Comparison of ENCODE assay signal across 1 cellular context in the genomic region with DNA sequence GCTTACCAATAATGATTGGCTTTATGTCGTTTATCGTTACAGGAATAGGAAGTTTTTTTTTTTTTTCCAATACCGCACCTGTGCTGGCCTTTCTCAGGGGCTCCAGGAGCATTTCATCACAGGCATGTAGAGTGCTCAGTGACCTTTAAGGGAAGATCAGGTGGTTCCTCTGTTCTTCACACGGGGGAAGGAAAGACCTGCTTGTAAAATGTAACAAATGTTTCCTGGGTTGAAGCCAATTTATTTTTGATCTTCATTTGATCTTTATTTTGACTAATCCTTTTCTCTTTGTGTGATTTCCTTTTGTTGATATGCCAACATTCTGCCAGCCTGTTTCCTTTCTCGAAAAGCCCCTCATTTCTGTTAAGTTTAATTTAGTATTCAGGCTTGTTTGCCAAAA.
TF ChIP-seq lines count a peak whose summit lies in the region.

No MANE protein-coding gene starts in this region.

TF ChIP-seq in GM12878, 131 proteins besides CTCF, POLR2A, EP300 and RAD21 (continued from another document):
- TF ChIP-seq SMARCA5 (IDR thresholded peaks at IDR 0.05) (no peak), ESRRA (IDR thresholded peaks at IDR 0.05; ENCODE audit: low read length) (no peak), RBBP5 (conservative IDR thresholded peaks at IDR 0.05) (no peak), ETV6 (conservative IDR thresholded peaks at IDR 0.05 in 1 of 2, IDR thresholded peaks at IDR 0.05 in 1 of 2; ENCODE audit: borderline replicate concordance in 1 of 2, low read depth in 1 of 2) (no peak), SMAD1 (IDR thresholded peaks at IDR 0.05; ENCODE audit: low read depth, partially characterized antibody) (no peak)
- TF ChIP-seq, protein P1, sequence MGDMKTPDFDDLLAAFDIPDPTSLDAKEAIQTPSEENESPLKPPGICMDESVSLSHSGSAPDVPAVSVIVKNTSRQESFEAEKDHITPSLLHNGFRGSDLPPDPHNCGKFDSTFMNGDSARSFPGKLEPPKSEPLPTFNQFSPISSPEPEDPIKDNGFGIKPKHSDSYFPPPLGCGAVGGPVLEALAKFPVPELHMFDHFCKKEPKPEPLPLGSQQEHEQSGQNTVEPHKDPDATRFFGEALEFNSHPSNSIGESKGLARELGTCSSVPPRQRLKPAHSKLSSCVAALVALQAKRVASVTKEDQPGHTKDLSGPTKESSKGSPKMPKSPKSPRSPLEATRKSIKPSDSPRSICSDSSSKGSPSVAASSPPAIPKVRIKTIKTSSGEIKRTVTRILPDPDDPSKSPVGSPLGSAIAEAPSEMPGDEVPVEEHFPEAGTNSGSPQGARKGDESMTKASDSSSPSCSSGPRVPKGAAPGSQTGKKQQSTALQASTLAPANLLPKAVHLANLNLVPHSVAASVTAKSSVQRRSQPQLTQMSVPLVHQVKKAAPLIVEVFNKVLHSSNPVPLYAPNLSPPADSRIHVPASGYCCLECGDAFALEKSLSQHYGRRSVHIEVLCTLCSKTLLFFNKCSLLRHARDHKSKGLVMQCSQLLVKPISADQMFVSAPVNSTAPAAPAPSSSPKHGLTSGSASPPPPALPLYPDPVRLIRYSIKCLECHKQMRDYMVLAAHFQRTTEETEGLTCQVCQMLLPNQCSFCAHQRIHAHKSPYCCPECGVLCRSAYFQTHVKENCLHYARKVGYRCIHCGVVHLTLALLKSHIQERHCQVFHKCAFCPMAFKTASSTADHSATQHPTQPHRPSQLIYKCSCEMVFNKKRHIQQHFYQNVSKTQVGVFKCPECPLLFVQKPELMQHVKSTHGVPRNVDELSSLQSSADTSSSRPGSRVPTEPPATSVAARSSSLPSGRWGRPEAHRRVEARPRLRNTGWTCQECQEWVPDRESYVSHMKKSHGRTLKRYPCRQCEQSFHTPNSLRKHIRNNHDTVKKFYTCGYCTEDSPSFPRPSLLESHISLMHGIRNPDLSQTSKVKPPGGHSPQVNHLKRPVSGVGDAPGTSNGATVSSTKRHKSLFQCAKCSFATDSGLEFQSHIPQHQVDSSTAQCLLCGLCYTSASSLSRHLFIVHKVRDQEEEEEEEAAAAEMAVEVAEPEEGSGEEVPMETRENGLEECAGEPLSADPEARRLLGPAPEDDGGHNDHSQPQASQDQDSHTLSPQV (IDR thresholded peaks at IDR 0.05) = no peak
